In genomic region chr5:60841361-60841760, GRCh38 we compare ENCODE assay signal across 25 cellular contexts. TPM values are rescaled to one million over a fixed set of nuclear protein-coding genes. Genes with fewer than 3 reads are reported as not detected.
DNase-seq lines count a peak whose midpoint lies in the region; ATAC-seq and TF ChIP-seq lines count a peak whose summit lies in the region.
"Had no signal": no experiment of that assay in that cellular context is flagged by ENCODE, and none has a peak within 500 bp of the region (broad histone marks: within the 10 kb centered on the region; RNA-seq: fewer than 3 reads in every experiment).

No MANE protein-coding gene starts in this region.

- no peaks in the 10 kb centered on the region for H3K27me3 ChIP-seq in dorsolateral prefrontal cortex

- H3K4me1 Mint-ChIP-seq in activated CD4-positive, alpha-beta T cell treated with anti-CD3 and anti-CD28 coated beads, Interleukin-2, amount 10 ng/mL, durations not matched to agents 24 days and 14 days, result peaks cover 11% of the 10 kb centered on the region

- H3K36me3 Mint-ChIP-seq in activated CD4-positive, alpha-beta T cell treated with anti-CD3 and anti-CD28 coated beads, Interleukin-2, amount 10 ng/mL, durations not matched to agents 24 days and 14 days (ENCODE audit: low read depth), result no peaks in the 10 kb centered on the region
- H3K36me3 Mint-ChIP-seq: CD8-positive, alpha-beta memory T cell had no signal

- intact Hi-C loops in activated CD4-positive, alpha-beta T cell treated with anti-CD3 and anti-CD28 coated beads, Interleukin-2, amount 10 ng/mL, durations not matched to agents 24 days and 14 days (cut with micrococcal nuclease), result loop anchor here (5.0 kb wide), 1 partner anchor 106 kb away; the partner anchor contains the start of genes ERCC8 and NDUFAF2
- intact Hi-C loops in dorsolateral prefrontal cortex (cut with DNase I), result loop anchor here in 1 of 2 donors (5.0 kb wide), 1 partner anchor 139 kb away; the partner anchor contains the start of gene DEPDC1B

- H3K27ac ChIP-seq in dorsolateral prefrontal cortex, result peak overlapping the region in 41 of 59 donors; percentile 0 to 93 (median 52)
- H3K27ac ChIP-seq: 22Rv1, RWPE1 had no signal

- H3K27ac Mint-ChIP-seq in activated CD4-positive, alpha-beta T cell treated with anti-CD3 and anti-CD28 coated beads, Interleukin-2, amount 10 ng/mL, durations not matched to agents 24 days and 14 days, result no peak overlapping the region
- H3K27ac Mint-ChIP-seq: B cell; CD14-positive monocyte; CD8-positive, alpha-beta memory T cell had no signal

- peak; percentile 1 for DNase-seq in DMS79 (lab: John Stamatoyannopoulos, UW)
- no peak for DNase-seq in DMS79 treated with DMSO at 0.1 percent for 48 hours (lab: John Stamatoyannopoulos, UW)
- peak; percentile 28 for DNase-seq in activated CD4-positive, alpha-beta T cell treated with anti-CD3 and anti-CD28 coated beads, Interleukin-2, amount 10 ng/mL, durations not matched to agents 24 days and 14 days
- no peak for DNase-seq in activated CD4-positive, alpha-beta T cell treated with anti-CD3 and anti-CD28 coated beads, Interleukin-2, amount 50 U/mL, for 48 hours
- peak in 1 of 10 donors; percentile 18 for DNase-seq in dorsolateral prefrontal cortex
- DNase-seq in SW 1271 (lab: John Stamatoyannopoulos, UW), result no peak
- no peak for DNase-seq in GM03348 (ENCODE audit: low spot score)
- DNase-seq: Calu3; CD8-positive, alpha-beta memory T cell; KBM-7; MV-4-11; NCI-H1417 treated with DMSO at 0.1 percent for 48 hours; NCI-H1694 treated with DMSO at 0.1 percent for 48 hours; NCI-H2227 treated with DMSO at 0.1 percent for 48 hours; NCI-H526 treated with DMSO at 0.1 percent for 48 hours; SHP77; T-helper 1 cell had no signal

- peak overlapping the region in 45 of 59 donors; percentile 4 to 97 (median 88) for H3K4me3 ChIP-seq in dorsolateral prefrontal cortex
- H3K4me3 ChIP-seq: GM12878 had no signal

- H3K4me3 Mint-ChIP-seq in activated CD4-positive, alpha-beta T cell treated with anti-CD3 and anti-CD28 coated beads, Interleukin-2, amount 10 ng/mL, durations not matched to agents 24 days and 14 days, result no peak overlapping the region
- H3K4me3 Mint-ChIP-seq: B cell had no signal

- H3K9me3 Mint-ChIP-seq in activated CD4-positive, alpha-beta T cell treated with anti-CD3 and anti-CD28 coated beads, Interleukin-2, amount 10 ng/mL, durations not matched to agents 24 days and 14 days, result no peaks in the 10 kb centered on the region

- no peak for ATAC-seq in GM19452 (IDR thresholded peaks at IDR 0.05; ENCODE audit: unreplicated experiment)
- ATAC-seq: GM12878, Panc1 had no signal

- TF ChIP-seq CTCF in dorsolateral prefrontal cortex (IDR thresholded peaks at IDR 0.05 in 54 of 56, conservative IDR thresholded peaks at IDR 0.05 in 2 of 56; ENCODE audit: low read depth in 1 of 56, partially characterized antibody in 56 of 56), result no peak

- peaks cover 46% of the 10 kb centered on the region for H3K27me3 Mint-ChIP-seq in activated CD4-positive, alpha-beta T cell treated with anti-CD3 and anti-CD28 coated beads, Interleukin-2, amount 10 ng/mL, durations not matched to agents 24 days and 14 days

RNA-seq across cellular contexts. Expression of gene ELOVL7, which starts 2.7 kb away (rescaled TPM):
- 0.56 and 1.1 TPM in 2 replicates for total RNA-seq in activated CD4-positive, alpha-beta T cell treated with anti-CD3 and anti-CD28 coated beads, Interleukin-2, amount 10 ng/mL, durations not matched to agents 24 days and 14 days
- 10 to 100 TPM; 14.5 to 53.1 (median 29.6) TPM for total RNA-seq in dorsolateral prefrontal cortex
- total RNA-seq: LHCN-M2 had no signal

Comparison
In these comparisons a context has a peak if more than half of its experiments do, and no peak if none do; other contexts are left out.
1. DNase-seq: peak in DMS79 (single experiment) and activated CD4-positive, alpha-beta T cell treated with anti-CD3 and anti-CD28 coated beads, Interleukin-2, amount 10 ng/mL, durations not matched to agents 24 days and 14 days (single experiment); none in DMS79 treated with DMSO at 0.1 percent for 48 hours (single experiment), activated CD4-positive, alpha-beta T cell treated with anti-CD3 and anti-CD28 coated beads, Interleukin-2, amount 50 U/mL, for 48 hours (0 of 2), SW 1271 (0 of 2) and GM03348 (single experiment).